ENCODE assay signal across 11 cellular contexts in the genomic region with DNA sequence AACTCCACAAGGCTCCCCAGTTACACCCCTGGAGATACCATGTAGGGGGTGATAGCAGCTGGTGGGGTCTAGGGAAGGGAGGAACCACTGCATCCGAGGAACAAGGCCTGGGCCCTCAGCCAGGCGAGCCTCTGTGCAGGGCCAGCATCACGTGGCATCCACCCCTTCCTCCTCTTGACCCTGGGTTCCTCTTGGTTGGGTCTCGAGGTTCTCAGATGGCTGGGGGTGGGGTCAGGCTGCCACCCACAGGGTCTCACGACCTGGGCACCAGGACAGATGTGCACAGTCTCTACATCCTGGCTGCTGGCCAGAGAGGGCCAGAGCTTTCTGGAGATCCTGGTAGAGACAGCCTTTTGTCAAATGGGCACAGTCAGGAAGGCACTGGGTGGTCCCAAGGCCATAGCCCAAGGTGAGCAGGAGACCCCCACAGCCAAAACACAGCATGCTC. TPM values are rescaled to one million over a fixed set of nuclear protein-coding genes. Genes with fewer than 3 reads are reported as not detected.
DNase-seq lines count a peak whose midpoint lies in the region; TF ChIP-seq lines count a peak whose summit lies in the region.
"Had no signal": no experiment of that assay in that cellular context is flagged by ENCODE, and none has a peak within 500 bp of the region (broad histone marks: within the 10 kb centered on the region; RNA-seq: fewer than 3 reads in every experiment).

No MANE protein-coding gene starts in this region.

- H3K4me3 ChIP-seq in duodenal mucosa (ENCODE audit: low read depth in 1 of 2, low read length in 2 of 2) (no peak overlapping the region), tibial artery (no peak overlapping the region)
- H3K4me3 ChIP-seq: SK-N-MC had no signal

- peaks cover 88% of the 10 kb centered on the region for H3K4me1 Mint-ChIP-seq in mesothelial cell of epicardium

- DNase-seq in activated CD8-positive, alpha-beta memory T cell treated with anti-CD3 and anti-CD28 coated beads, Interleukin-2, amount 50 U/mL, for 4 hours, result peak; percentile 11
- no peak for DNase-seq in activated CD8-positive, alpha-beta memory T cell treated with anti-CD3 and anti-CD28 coated beads for 24 hours
- DNase-seq in mesothelial cell of epicardium (ENCODE audit: low spot score in 2 of 2, unreplicated experiment in 2 of 2) (peak in 1 of 2 experiments; percentile 14), tibial artery (peak; percentile 51 to 65), GM19240 (ENCODE audit: insufficient read length, low spot score) (no peak), NCI-H345 treated with DMSO at 0.1 percent for 48 hours (lab: John Stamatoyannopoulos, UW; ENCODE audit: unreplicated experiment) (no peak), NCI-H1105 (lab: John Stamatoyannopoulos, UW) (no peak)

- H3K27ac Mint-ChIP-seq in mesothelial cell of epicardium, result peak overlapping the region; percentile 9
- H3K27ac Mint-ChIP-seq: stimulated activated naive CD8-positive, alpha-beta T cell treated with anti-CD3 and anti-CD28 coated beads, Interleukin-15, amount 100 ng/mL, for 72 hours had no signal

- no peaks in the 10 kb centered on the region for H3K9me3 Mint-ChIP-seq in mesothelial cell of epicardium
- H3K9me3 Mint-ChIP-seq: stimulated activated naive CD8-positive, alpha-beta T cell treated with anti-CD3 and anti-CD28 coated beads, Interleukin-15, amount 100 ng/mL, for 72 hours; WTC11 had no signal

- no peak overlapping the region for H3K9ac ChIP-seq in duodenal mucosa (ENCODE audit: low read depth in 1 of 2, low read length in 2 of 2)

- peaks cover 2% of the 10 kb centered on the region for H3K36me3 Mint-ChIP-seq in mesothelial cell of epicardium
- H3K36me3 Mint-ChIP-seq: WTC11 had no signal

- H3K27me3 ChIP-seq in duodenal mucosa (ENCODE audit: control insufficient read depth in 1 of 2, insufficient read depth in 2 of 2, low read length in 2 of 2) (no peaks in the 10 kb centered on the region), tibial artery (no peaks in the 10 kb centered on the region)

- H3K4me3 Mint-ChIP-seq in mesothelial cell of epicardium, result no peak overlapping the region
- H3K4me3 Mint-ChIP-seq: stimulated activated naive CD8-positive, alpha-beta T cell treated with anti-CD3 and anti-CD28 coated beads, Interleukin-15, amount 100 ng/mL, for 72 hours; WTC11 had no signal

- no peak for TF ChIP-seq CTCF in mesothelial cell of epicardium (IDR thresholded peaks at IDR 0.05; ENCODE audit: unreplicated experiment)
- TF ChIP-seq CTCF in tibial artery (IDR thresholded peaks at IDR 0.05), result no peak

- intact Hi-C loops in tibial artery (cut with DNase I; ENCODE audit: low total_unique reads), result no loop called here

- H3K36me3 ChIP-seq in duodenal mucosa (ENCODE audit: control insufficient read depth in 1 of 2, insufficient read depth in 2 of 2, low read length in 2 of 2), result peaks cover 0 to 4% of the 10 kb centered on the region in 2 donors
- H3K36me3 ChIP-seq in tibial artery, result peaks cover 0 to 7% (median 0%) of the 10 kb centered on the region in 3 donors

- H3K9me3 ChIP-seq in duodenal mucosa (ENCODE audit: control insufficient read depth in 1 of 2, low read length in 2 of 2), result no peaks in the 10 kb centered on the region
- H3K9me3 ChIP-seq in tibial artery, result no peaks in the 10 kb centered on the region

- H3K27me3 Mint-ChIP-seq in mesothelial cell of epicardium (ENCODE audit: low read depth), result no peaks in the 10 kb centered on the region
- H3K27me3 Mint-ChIP-seq: stimulated activated naive CD8-positive, alpha-beta T cell treated with anti-CD3 and anti-CD28 coated beads, Interleukin-15, amount 100 ng/mL, for 72 hours had no signal

- H3K27ac ChIP-seq in duodenal mucosa (ENCODE audit: low read depth, low read length) (peak overlapping the region; percentile 17), tibial artery (no peak overlapping the region)
- H3K27ac ChIP-seq: SK-N-MC had no signal

- H3K4me1 ChIP-seq in duodenal mucosa (ENCODE audit: control insufficient read depth in 1 of 2, insufficient read depth in 2 of 2, low read length in 2 of 2) (peaks cover 55 to 75% of the 10 kb centered on the region in 2 donors), tibial artery (peaks cover 9 to 74% (median 26%) of the 10 kb centered on the region in 4 donors)

RNA-seq across cellular contexts. Expression of gene HS6ST1, which starts 10.4 kb away (rescaled TPM):
- total RNA-seq in mesothelial cell of epicardium, result 139 to 141 TPM (median 141 TPM) in 3 replicates

Comparison
In these comparisons a context has a peak if more than half of its experiments do, and no peak if none do; other contexts are left out.
1. DNase-seq: peak in activated CD8-positive, alpha-beta memory T cell treated with anti-CD3 and anti-CD28 coated beads, Interleukin-2, amount 50 U/mL, for 4 hours (single experiment) and tibial artery (2 of 2); none in activated CD8-positive, alpha-beta memory T cell treated with anti-CD3 and anti-CD28 coated beads for 24 hours (single experiment), GM19240 (single experiment), NCI-H345 treated with DMSO at 0.1 percent for 48 hours (single experiment) and NCI-H1105 (single experiment).